In genomic region chr6:136761227-136761922, GRCh38 we compare ENCODE assay signal across 7 cellular contexts. TPM values are rescaled to one million over a fixed set of nuclear protein-coding genes. Genes with fewer than 3 reads are reported as not detected.
DNase-seq lines count a peak whose midpoint lies in the region; ATAC-seq and TF ChIP-seq lines count a peak whose summit lies in the region.

No MANE protein-coding gene starts in this region.

- H3K79me1 ChIP-seq in H9 (ENCODE audit: insufficient read depth, low read depth, low read length, poor library complexity, severe bottlenecking), result no peaks in the 10 kb centered on the region

- H3K36me3 Mint-ChIP-seq in T-helper 17 cell (ENCODE audit: low read depth) (peaks cover 2% of the 10 kb centered on the region), H9 (ENCODE audit: insufficient read depth in 1 of 3, low read depth in 3 of 3) (no peaks in the 10 kb centered on the region)
- H3K36me3 Mint-ChIP-seq in stimulated activated naive B cell treated with anti-CD40 and anti-IgM and Interleukin-4, amounts not matched to agents 10 μg/mL and 1 μg/mL and 100 μg/mL, for 72 hours, result peaks cover 2 to 5% of the 10 kb centered on the region in 2 donors

- H3T11ph ChIP-seq in H9 (ENCODE audit: low read length), result no peak overlapping the region

- no peaks in the 10 kb centered on the region for H3K9me3 Mint-ChIP-seq in stimulated activated naive B cell treated with anti-CD40 and anti-IgM and Interleukin-4, amounts not matched to agents 10 μg/mL and 1 μg/mL and 100 μg/mL, for 72 hours
- H3K9me3 Mint-ChIP-seq in H9, result no peaks in the 10 kb centered on the region

- intact Hi-C loops in PC-9 (cut with micrococcal nuclease; ENCODE audit: unreplicated experiment), result no loop called here

- no peak overlapping the region for H3K14ac ChIP-seq in H9 (ENCODE audit: insufficient read depth, low read length)

- H3K23me2 ChIP-seq in H9 (ENCODE audit: insufficient read length, low read depth, low read length, poor library complexity, severe bottlenecking), result no peaks in the 10 kb centered on the region

- H3K4me2 ChIP-seq in H9 (ENCODE audit: insufficient read depth, insufficient read length, low read length) (no peak overlapping the region), PC-9 (no peak overlapping the region)

- H3K18ac ChIP-seq in H9 (ENCODE audit: insufficient read length, low read depth, low read length), result no peak overlapping the region

- H3K4me1 Mint-ChIP-seq in T-helper 17 cell (peaks cover 56% of the 10 kb centered on the region), H9 (peaks cover 4 to 9% of the 10 kb centered on the region in 2 experiments; a peak in 2 of 4 replicates)
- H3K4me1 Mint-ChIP-seq in stimulated activated naive B cell treated with anti-CD40 and anti-IgM and Interleukin-4, amounts not matched to agents 10 μg/mL and 1 μg/mL and 100 μg/mL, for 72 hours, result peaks cover 40 to 63% of the 10 kb centered on the region in 2 donors

- H2BK15ac ChIP-seq in H9 (ENCODE audit: low read depth, low read length), result no peak overlapping the region

- peak overlapping the region; percentile 92 for H3K4me3 Mint-ChIP-seq in T-helper 17 cell
- H3K4me3 Mint-ChIP-seq in stimulated activated naive B cell treated with anti-CD40 and anti-IgM and Interleukin-4, amounts not matched to agents 10 μg/mL and 1 μg/mL and 100 μg/mL, for 72 hours, result peak overlapping the region; percentile 45 to 60
- no peak overlapping the region for H3K4me3 Mint-ChIP-seq in H9

- no peak overlapping the region for H2AFZ ChIP-seq in H9 (ENCODE audit: low read length)
- no peak overlapping the region for H2AFZ ChIP-seq in PC-9

- CTCF ChIA-PET in PC-9 (lab: Charles Lee), result no interaction called here

- H3K4me1 ChIP-seq in H9 (ENCODE audit: insufficient read depth, low read length), result peaks cover 1% of the 10 kb centered on the region; the same call in 1 of the 2 replicates
- peaks cover 14% of the 10 kb centered on the region; the same call in 1 of the 2 replicates for H3K4me1 ChIP-seq in PC-9 (replicated peaks; ENCODE audit: insufficient read depth)

- BruUV-seq in PC-9 (replicated peaks; lab: Mats Ljungman, UMichigan), result no TSS peak

- no peak overlapping the region for H4K5ac ChIP-seq in H9 (ENCODE audit: insufficient read length, low read depth, low read length)

- no peak overlapping the region for H2AK5ac ChIP-seq in H9 (ENCODE audit: insufficient read length, low read length)

- POLR2A ChIA-PET in PC-9 (lab: Charles Lee; ENCODE audit: unreplicated experiment), result no interaction called here

- no peaks in the 10 kb centered on the region for H3K36me3 ChIP-seq in PC-9 (ENCODE audit: low read depth)

- H3K27ac Mint-ChIP-seq in T-helper 17 cell, result peak overlapping the region; percentile 98
- H3K27ac Mint-ChIP-seq in stimulated activated naive B cell treated with anti-CD40 and anti-IgM and Interleukin-4, amounts not matched to agents 10 μg/mL and 1 μg/mL and 100 μg/mL, for 72 hours, result peak overlapping the region; percentile 69
- no peak overlapping the region; a peak in 1 of 7 replicates for H3K27ac Mint-ChIP-seq in H9

- no peak overlapping the region for H2BK5ac ChIP-seq in H9 (ENCODE audit: insufficient read length, low read length)

- no peaks in the 10 kb centered on the region for H3K79me2 ChIP-seq in H9 (ENCODE audit: insufficient read depth, low read length)
- H3K79me2 ChIP-seq in PC-9 (ENCODE audit: low read depth), result peaks cover 63% of the 10 kb centered on the region

- no peak overlapping the region for H3K9ac ChIP-seq in H9 (ENCODE audit: extremely low read depth, insufficient read length, low read length)

- H2BK12ac ChIP-seq in H9 (ENCODE audit: insufficient read length, low read depth, low read length), result no peak overlapping the region

- H4K20me1 ChIP-seq in H9 (ENCODE audit: control insufficient read depth, insufficient read depth, insufficient read length) (no peaks in the 10 kb centered on the region), PC-9 (ENCODE audit: insufficient read depth) (0 out of 2 replicates have a peak, but pooled peaks cover 5% of the 10 kb centered on the region)

- H3K27me3 Mint-ChIP-seq in T-helper 17 cell, result no peaks in the 10 kb centered on the region
- no peaks in the 10 kb centered on the region for H3K27me3 Mint-ChIP-seq in stimulated activated naive B cell treated with anti-CD40 and anti-IgM and Interleukin-4, amounts not matched to agents 10 μg/mL and 1 μg/mL and 100 μg/mL, for 72 hours
- no peaks in the 10 kb centered on the region for H3K27me3 Mint-ChIP-seq in H9 (ENCODE audit: low read depth)

- H3K23ac ChIP-seq in H9 (ENCODE audit: insufficient read length, low read depth, low read length), result no peak overlapping the region

- no peak overlapping the region for H3K4ac ChIP-seq in H9 (ENCODE audit: low read depth, low read length)

- no peak overlapping the region for H3K56ac ChIP-seq in H9 (ENCODE audit: insufficient read length, low read depth, low read length)

- WGBS in H9 (ENCODE audit: extremely low coverage, insufficient read length, low lambda C conversion rate), result no CpG with 5 or more reads among the region's 9 CpGs

- no peak overlapping the region for H2BK20ac ChIP-seq in H9 (ENCODE audit: low read depth, low read length, poor library complexity, severe bottlenecking)

- ATAC-seq in GM21529 (IDR thresholded peaks at IDR 0.05; ENCODE audit: unreplicated experiment) (peak; percentile 31), T-helper 17 cell (peak; percentile 58)
- ATAC-seq in stimulated activated naive B cell treated with anti-CD40 and anti-IgM and Interleukin-4, amounts not matched to agents 10 μg/mL and 1 μg/mL and 100 μg/mL, for 72 hours (replicated peaks), result peak; percentile 33 to 38

- H3K4me3 ChIP-seq in fibroblast of the aortic adventitia (ENCODE audit: low read depth, low read length), result peak overlapping the region; percentile 37
- H3K4me3 ChIP-seq in PC-9, result no peak overlapping the region

- H3K9me3 ChIP-seq in T-helper 17 cell (ENCODE audit: control insufficient read depth, low read length, poor library complexity, severe bottlenecking), result no peaks in the 10 kb centered on the region
- no peaks in the 10 kb centered on the region for H3K9me3 ChIP-seq in H9 (ENCODE audit: control insufficient read depth, low read depth, low read length)
- H3K9me3 ChIP-seq in PC-9 (ENCODE audit: insufficient read depth, low read depth), result peaks cover 5% of the 10 kb centered on the region; the same call in 1 of the 2 replicates

- no peaks in the 10 kb centered on the region for H3F3A ChIP-seq in PC-9 (ENCODE audit: insufficient read depth, low read depth)

- no peaks in the 10 kb centered on the region for H3K27me3 ChIP-seq in H9 (ENCODE audit: insufficient read depth, low read length)
- H3K27me3 ChIP-seq in PC-9 (ENCODE audit: insufficient read depth, low read depth), result no peaks in the 10 kb centered on the region

- TF ChIP-seq CTCF in fibroblast of the aortic adventitia (IDR thresholded peaks at IDR 0.05; ENCODE audit: insufficient read depth, low read length), result no peak
- TF ChIP-seq CTCF in H9 (conservative IDR thresholded peaks at IDR 0.05), result no peak
- TF ChIP-seq CTCF in PC-9 (conservative IDR thresholded peaks at IDR 0.05), result no peak

- no peak overlapping the region for H2BK120ac ChIP-seq in H9 (ENCODE audit: low read depth, low read length, poor library complexity, severe bottlenecking)

- DNase-seq in T-helper 17 cell, result no peak
- peak; percentile 31 for DNase-seq in fibroblast of the aortic adventitia (ENCODE audit: low read depth)
- DNase-seq in stimulated activated naive B cell treated with anti-CD40 and anti-IgM and Interleukin-4, amounts not matched to agents 10 μg/mL and 1 μg/mL and 100 μg/mL, for 72 hours, result no peak
- no peak for DNase-seq in H9
- no peak for DNase-seq in mesenteric fat pad (ENCODE audit: low spot score)
- no peak for DNase-seq in PC-9

- H3K27ac ChIP-seq in H9 (ENCODE audit: insufficient read length, low read depth, low read length) (no peak overlapping the region), PC-9 (no peak overlapping the region)

- H3K9me2 ChIP-seq in PC-9 (ENCODE audit: insufficient read depth), result no peaks in the 10 kb centered on the region

- H4K8ac ChIP-seq in H9 (replicated peaks; ENCODE audit: insufficient read length, low read depth, low read length), result no peak overlapping the region

- no peak overlapping the region for H4K91ac ChIP-seq in H9 (ENCODE audit: insufficient read length, low read depth, low read length)

RNA-seq across cellular contexts. Expression of gene MAP3K5, which starts 30.9 kb away (rescaled TPM):
- total RNA-seq in T-helper 17 cell, result 10 to 100 TPM; 35.6 to 40.3 TPM
- total RNA-seq in fibroblast of the aortic adventitia (ENCODE audit: low replicate concordance), result 1.9 and 15.5 TPM in 2 replicates
- 1.6 and 1.7 TPM in 2 replicates for total RNA-seq in H9 (2021)
- 24.4 TPM for total RNA-seq in mesenteric fat pad
- 10.4 and 10.9 TPM in 2 replicates for total RNA-seq in PC-9 (2021)

Comparison
In these comparisons a context has a peak if more than half of its experiments do, and no peak if none do; other contexts are left out.
1. H3K27ac Mint-ChIP-seq: peak in T-helper 17 cell (single experiment) and stimulated activated naive B cell treated with anti-CD40 and anti-IgM and Interleukin-4, amounts not matched to agents 10 μg/mL and 1 μg/mL and 100 μg/mL, for 72 hours (single experiment); none in H9 (0 of 3).
2. H3K4me3 Mint-ChIP-seq: peak in T-helper 17 cell (single experiment) and stimulated activated naive B cell treated with anti-CD40 and anti-IgM and Interleukin-4, amounts not matched to agents 10 μg/mL and 1 μg/mL and 100 μg/mL, for 72 hours (2 of 2); none in H9 (0 of 2).
3. Peak in every context shown above with its lines, with median percentiles within 50 percentile points of each other: ATAC-seq.